ENCODE assay signal across 8 cellular contexts in the genomic region with DNA sequence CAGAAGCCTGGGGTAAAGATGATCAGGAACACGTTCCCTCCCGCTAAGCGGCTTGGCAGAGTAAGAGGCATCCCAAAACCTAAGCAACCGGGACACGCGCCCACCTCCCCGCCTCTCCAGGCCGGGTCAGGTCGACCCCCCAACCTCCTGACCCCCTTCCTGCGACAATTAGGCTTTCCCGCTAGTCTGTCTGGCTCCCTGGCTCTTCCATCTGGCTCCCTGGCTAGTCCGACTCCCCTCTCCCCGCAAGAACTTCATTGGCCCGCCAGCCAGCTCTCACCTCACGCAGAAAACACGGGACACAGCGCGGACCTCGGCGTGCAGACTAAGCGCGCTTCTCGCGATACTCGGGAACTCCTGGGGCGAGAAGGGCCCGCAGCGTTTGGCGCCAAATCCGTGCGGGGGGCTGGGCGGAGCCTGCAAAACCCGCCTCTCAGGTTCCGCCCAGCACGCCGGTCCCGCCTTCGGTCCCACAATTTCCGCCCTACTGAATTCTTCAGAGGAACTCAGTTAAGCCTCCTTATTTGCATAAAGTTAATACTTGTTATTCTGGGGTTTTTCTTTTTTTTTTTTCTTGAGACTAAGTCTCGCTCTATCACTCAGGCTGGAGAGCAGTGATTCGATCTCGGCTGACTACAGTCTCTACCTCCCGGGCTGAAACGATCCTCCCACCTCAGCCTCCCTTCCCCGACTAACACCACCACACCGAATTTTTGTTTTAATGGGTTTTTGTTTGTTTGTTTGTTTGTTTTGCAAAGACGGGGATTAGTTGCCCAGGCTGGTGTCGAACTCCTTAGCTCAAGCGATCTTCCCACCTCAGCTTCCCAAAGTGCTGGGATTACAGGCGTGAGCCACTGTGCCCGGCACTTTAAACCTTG. TPM values are rescaled to one million over a fixed set of nuclear protein-coding genes. Genes with fewer than 3 reads are reported as not detected.
A peak's percentile ranks its signal among the peaks of the same experiment; 100 is the strongest.
DNase-seq lines count a peak whose midpoint lies in the region; ATAC-seq and TF ChIP-seq lines count a peak whose summit lies in the region.

A gene with protein sequence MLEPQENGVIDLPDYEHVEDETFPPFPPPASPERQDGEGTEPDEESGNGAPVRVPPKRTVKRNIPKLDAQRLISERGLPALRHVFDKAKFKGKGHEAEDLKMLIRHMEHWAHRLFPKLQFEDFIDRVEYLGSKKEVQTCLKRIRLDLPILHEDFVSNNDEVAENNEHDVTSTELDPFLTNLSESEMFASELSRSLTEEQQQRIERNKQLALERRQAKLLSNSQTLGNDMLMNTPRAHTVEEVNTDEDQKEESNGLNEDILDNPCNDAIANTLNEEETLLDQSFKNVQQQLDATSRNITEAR (minus strand): TSS at position 327 of the 878 bp plus-strand sequence. CDS start 3,738 bp downstream, outside the sequence.

- H3K36me3 ChIP-seq in adrenal gland (replicated peaks in 1 of 2) (no peaks in the 10 kb centered on the region), heart left ventricle (peaks cover 0 to 13% (median 8%) of the 10 kb centered on the region in 9 donors)

- intact Hi-C loops in adrenal gland (cut with DNase I), result no loop called here
- intact Hi-C loops in heart left ventricle (cut with DNase I), result loop anchor here in 3 of 10 donors (1.0 to 10.0 kb wide), 3 partner anchors 138 to 142 kb away; a partner anchor contains a TSS

- ATAC-seq in HG02870 (IDR thresholded peaks at IDR 0.05; ENCODE audit: unreplicated experiment) (peak; percentile 84), T-cell (replicated peaks in 1 of 4) (peak; percentile 97 to 99 (median 99)), heart left ventricle (peak; percentile 98 to 99 (median 99))

- H3K27me3 Mint-ChIP-seq in T-cell (no peaks in the 10 kb centered on the region), type B pancreatic cell (no peaks in the 10 kb centered on the region)

- peaks cover 16 to 27% (median 22%) of the 10 kb centered on the region in 3 donors for H3K4me1 Mint-ChIP-seq in T-cell
- peaks cover 17% of the 10 kb centered on the region for H3K4me1 Mint-ChIP-seq in type B pancreatic cell (ENCODE audit: unreplicated experiment)

- H3K27me3 ChIP-seq in adrenal gland (no peaks in the 10 kb centered on the region), heart left ventricle (no peaks in the 10 kb centered on the region)

- H3K4me3 Mint-ChIP-seq in T-cell, result peak within 1 kb of the TSS; percentile 94 to 97 (median 95)
- H3K4me3 Mint-ChIP-seq in type B pancreatic cell, result peak within 1 kb of the TSS; percentile 95

- H3K4me3 ChIP-seq in adrenal gland, result peak within 1 kb of the TSS in 3 of 4 donors; percentile 53 to 64 (median 58)
- H3K4me3 ChIP-seq in heart left ventricle, result peak within 1 kb of the TSS; percentile 42 to 76 (median 62)

- H3K27ac Mint-ChIP-seq in T-cell (peak within 1 kb of the TSS; percentile 92 to 94), type B pancreatic cell (peak within 1 kb of the TSS; percentile 83)

- H3K9me3 ChIP-seq in adrenal gland (replicated peaks in 1 of 3), result no peaks in the 10 kb centered on the region
- no peaks in the 10 kb centered on the region for H3K9me3 ChIP-seq in heart left ventricle

- H3K9me3 Mint-ChIP-seq in T-cell (no peaks in the 10 kb centered on the region), type B pancreatic cell (no peaks in the 10 kb centered on the region)

- H3K36me3 Mint-ChIP-seq in T-cell, result peaks cover 6% of the 10 kb centered on the region
- peaks cover 13% of the 10 kb centered on the region for H3K36me3 Mint-ChIP-seq in type B pancreatic cell

- peak; percentile 31 to 80 for TF ChIP-seq POLR2A in adrenal gland (IDR thresholded peaks at IDR 0.05)
- TF ChIP-seq POLR2A in heart left ventricle (IDR thresholded peaks at IDR 0.05), result peak in 1 of 2 donors; percentile 45

- in situ Hi-C loops in GM13977 (cut with MboI; ENCODE audit: low pct_unique_long_range_greater_than_20kb, low sequenced_read_pairs, unreplicated experiment), result no loop called here

- POLR2A ChIA-PET in T-cell (lab: Charles Lee), result interaction anchor here in 1 of 2 donors (0.7 kb wide), 1 partner anchor 1077 kb away, joined by 3 read pairs; no protein-coding TSS in a partner anchor

- DNase-seq in GM13977 (ENCODE audit: low spot score), result peak; percentile 92
- DNase-seq in NCI-H146 (lab: John Stamatoyannopoulos, UW), result peak; percentile 91
- DNase-seq in T-cell, result peak; percentile 89 to 97 (median 95)
- peak; percentile 96 to 98 (median 97) for DNase-seq in adrenal gland
- peak; percentile 95 to 99 (median 96) for DNase-seq in heart left ventricle
- peak; percentile 68 for DNase-seq in pons (ENCODE audit: low spot score)
- peak; percentile 97 for DNase-seq in type B pancreatic cell (ENCODE audit: extremely low spot score, unreplicated experiment)

- CTCF ChIA-PET in T-cell (lab: Charles Lee), result interaction anchor here in 1 of 2 donors (0.7 to 2.6 kb wide), 4 partner anchors 13 to 996 kb away, joined by 4 to 16 read pairs (median 6); a partner anchor contains a TSS

- WGBS in adrenal gland, 4 donors, result 7 to 15% (median 10%) methylated on average over 22 to 51 of the region's 51 CpGs
- 7 to 9% (median 8%) methylated on average over 45 to 51 of the region's 51 CpGs for WGBS in heart left ventricle, 4 donors

- no peak for TF ChIP-seq CTCF in GM13977 (IDR thresholded peaks at IDR 0.05; ENCODE audit: extremely low read depth, insufficient read depth, missing control alignments)
- no peak for TF ChIP-seq CTCF in adrenal gland (IDR thresholded peaks at IDR 0.05)
- no peak for TF ChIP-seq CTCF in heart left ventricle (IDR thresholded peaks at IDR 0.05)
- TF ChIP-seq CTCF in type B pancreatic cell (conservative IDR thresholded peaks at IDR 0.05), result no peak

- H3K27ac ChIP-seq in adrenal gland (peak within 1 kb of the TSS in 4 of 5 donors; percentile 27 to 79 (median 68)), heart left ventricle (peak within 1 kb of the TSS in 10 of 12 donors; percentile 32 to 84 (median 63))

- H3K4me1 ChIP-seq in adrenal gland (replicated peaks in 1 of 2) (peaks cover 0 to 4% of the 10 kb centered on the region in 2 donors), heart left ventricle (peaks cover 0 to 11% (median 6%) of the 10 kb centered on the region in 12 donors)

RNA-seq across cellular contexts. Expression of the gene that starts here (rescaled TPM):
- total RNA-seq in T-cell, result 1 to 10 TPM; 3.6 to 8.4 (median 6.6) TPM
- 1 to 10 TPM; 1.3 to 8.5 (median 6.5) TPM for total RNA-seq in adrenal gland
- 10 to 100 TPM in 1 of 3 donors, 1 to 10 TPM in 2; 3.4 to 12.0 (median 4.9) TPM for polyA plus RNA-seq in adrenal gland
- 1 to 10 TPM; 1.9 to 6.2 (median 3.8) TPM for total RNA-seq in heart left ventricle
- polyA plus RNA-seq in heart left ventricle, result 1 to 10 TPM; 2.2 to 5.9 TPM
- 8.3 and 14.3 TPM in 2 replicates for total RNA-seq in type B pancreatic cell (ENCODE audit: low replicate concordance)

Comparison
In these comparisons a context has a peak if more than half of its experiments do, and no peak if none do; other contexts are left out.
1. Peak in every context shown above with its lines: DNase-seq, ATAC-seq, H3K4me3 ChIP-seq and H3K27ac ChIP-seq.